Comparison of ENCODE assay signal across 1 cellular context in the genomic region with DNA sequence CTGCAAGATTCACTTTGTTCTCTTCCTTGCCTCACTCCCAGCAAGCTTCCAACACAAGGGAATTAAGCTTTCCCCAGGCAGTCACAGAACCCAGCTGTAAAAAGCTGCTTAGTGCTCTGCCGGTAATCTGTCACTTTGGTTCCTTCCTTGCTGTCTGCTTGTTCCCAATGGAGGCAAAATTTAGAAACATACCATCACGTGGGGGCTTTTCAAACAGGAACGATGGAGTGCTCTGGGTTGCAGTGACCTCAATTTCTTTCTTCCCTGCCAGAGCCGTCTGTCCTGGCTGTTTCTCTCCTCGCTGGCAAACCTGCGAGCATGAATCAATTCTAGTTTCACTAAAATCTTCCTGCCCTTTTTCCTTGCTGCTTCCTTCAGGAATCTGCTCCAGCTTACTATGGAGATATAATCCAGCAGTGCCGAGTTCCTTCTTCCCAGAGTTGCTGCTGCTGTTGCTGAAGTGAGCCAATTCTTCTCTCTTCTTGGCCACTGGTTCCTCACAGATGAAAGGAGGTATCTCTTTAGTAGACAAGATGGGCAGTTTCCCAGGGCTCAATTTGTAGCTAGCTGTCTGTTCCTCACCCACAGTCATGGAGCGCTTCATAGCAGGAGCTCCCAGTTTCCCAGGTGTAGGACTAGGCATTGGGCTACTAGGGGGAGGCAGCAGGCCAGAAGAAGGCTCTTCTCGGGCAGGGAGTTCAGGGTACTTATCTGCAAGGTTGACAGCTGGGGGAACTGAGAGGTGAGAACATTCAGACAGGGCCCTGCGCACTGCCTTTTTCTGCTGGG.
TF ChIP-seq lines count a peak whose summit lies in the region.

No MANE protein-coding gene starts in this region.

TF ChIP-seq in K562, 482 proteins besides CTCF, POLR2A, EP300 and RAD21 (continued from another document):
- TF ChIP-seq, protein P1, sequence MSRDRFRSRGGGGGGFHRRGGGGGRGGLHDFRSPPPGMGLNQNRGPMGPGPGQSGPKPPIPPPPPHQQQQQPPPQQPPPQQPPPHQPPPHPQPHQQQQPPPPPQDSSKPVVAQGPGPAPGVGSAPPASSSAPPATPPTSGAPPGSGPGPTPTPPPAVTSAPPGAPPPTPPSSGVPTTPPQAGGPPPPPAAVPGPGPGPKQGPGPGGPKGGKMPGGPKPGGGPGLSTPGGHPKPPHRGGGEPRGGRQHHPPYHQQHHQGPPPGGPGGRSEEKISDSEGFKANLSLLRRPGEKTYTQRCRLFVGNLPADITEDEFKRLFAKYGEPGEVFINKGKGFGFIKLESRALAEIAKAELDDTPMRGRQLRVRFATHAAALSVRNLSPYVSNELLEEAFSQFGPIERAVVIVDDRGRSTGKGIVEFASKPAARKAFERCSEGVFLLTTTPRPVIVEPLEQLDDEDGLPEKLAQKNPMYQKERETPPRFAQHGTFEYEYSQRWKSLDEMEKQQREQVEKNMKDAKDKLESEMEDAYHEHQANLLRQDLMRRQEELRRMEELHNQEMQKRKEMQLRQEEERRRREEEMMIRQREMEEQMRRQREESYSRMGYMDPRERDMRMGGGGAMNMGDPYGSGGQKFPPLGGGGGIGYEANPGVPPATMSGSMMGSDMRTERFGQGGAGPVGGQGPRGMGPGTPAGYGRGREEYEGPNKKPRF (IDR thresholded peaks at IDR 0.05; ENCODE audit: low read depth, low read length) = no peak
- TF ChIP-seq E4F1 (CRISPR knock-in tag; IDR thresholded peaks at IDR 0.05; ENCODE audit: borderline replicate concordance) (no peak), FOS (IDR thresholded peaks at IDR 0.05; ENCODE audit: extremely low read depth, insufficient read length) (no peak), SIX5 (IDR thresholded peaks at IDR 0.05; ENCODE audit: borderline replicate concordance in 1 of 2, insufficient read depth in 1 of 2, low read depth in 1 of 2, low read length in 2 of 2) (no peak), KAT7 (CRISPR knock-in tag; IDR thresholded peaks at IDR 0.05; ENCODE audit: borderline replicate concordance) (no peak), MLX (CRISPR knock-in tag; conservative IDR thresholded peaks at IDR 0.05) (no peak), ZNF75A (CRISPR knock-in tag; IDR thresholded peaks at IDR 0.05) (no peak)
- TF ChIP-seq, protein P2, sequence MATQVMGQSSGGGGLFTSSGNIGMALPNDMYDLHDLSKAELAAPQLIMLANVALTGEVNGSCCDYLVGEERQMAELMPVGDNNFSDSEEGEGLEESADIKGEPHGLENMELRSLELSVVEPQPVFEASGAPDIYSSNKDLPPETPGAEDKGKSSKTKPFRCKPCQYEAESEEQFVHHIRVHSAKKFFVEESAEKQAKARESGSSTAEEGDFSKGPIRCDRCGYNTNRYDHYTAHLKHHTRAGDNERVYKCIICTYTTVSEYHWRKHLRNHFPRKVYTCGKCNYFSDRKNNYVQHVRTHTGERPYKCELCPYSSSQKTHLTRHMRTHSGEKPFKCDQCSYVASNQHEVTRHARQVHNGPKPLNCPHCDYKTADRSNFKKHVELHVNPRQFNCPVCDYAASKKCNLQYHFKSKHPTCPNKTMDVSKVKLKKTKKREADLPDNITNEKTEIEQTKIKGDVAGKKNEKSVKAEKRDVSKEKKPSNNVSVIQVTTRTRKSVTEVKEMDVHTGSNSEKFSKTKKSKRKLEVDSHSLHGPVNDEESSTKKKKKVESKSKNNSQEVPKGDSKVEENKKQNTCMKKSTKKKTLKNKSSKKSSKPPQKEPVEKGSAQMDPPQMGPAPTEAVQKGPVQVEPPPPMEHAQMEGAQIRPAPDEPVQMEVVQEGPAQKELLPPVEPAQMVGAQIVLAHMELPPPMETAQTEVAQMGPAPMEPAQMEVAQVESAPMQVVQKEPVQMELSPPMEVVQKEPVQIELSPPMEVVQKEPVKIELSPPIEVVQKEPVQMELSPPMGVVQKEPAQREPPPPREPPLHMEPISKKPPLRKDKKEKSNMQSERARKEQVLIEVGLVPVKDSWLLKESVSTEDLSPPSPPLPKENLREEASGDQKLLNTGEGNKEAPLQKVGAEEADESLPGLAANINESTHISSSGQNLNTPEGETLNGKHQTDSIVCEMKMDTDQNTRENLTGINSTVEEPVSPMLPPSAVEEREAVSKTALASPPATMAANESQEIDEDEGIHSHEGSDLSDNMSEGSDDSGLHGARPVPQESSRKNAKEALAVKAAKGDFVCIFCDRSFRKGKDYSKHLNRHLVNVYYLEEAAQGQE (CRISPR knock-in tag; IDR thresholded peaks at IDR 0.05; ENCODE audit: low read depth) = no peak
- TF ChIP-seq, protein P3, sequence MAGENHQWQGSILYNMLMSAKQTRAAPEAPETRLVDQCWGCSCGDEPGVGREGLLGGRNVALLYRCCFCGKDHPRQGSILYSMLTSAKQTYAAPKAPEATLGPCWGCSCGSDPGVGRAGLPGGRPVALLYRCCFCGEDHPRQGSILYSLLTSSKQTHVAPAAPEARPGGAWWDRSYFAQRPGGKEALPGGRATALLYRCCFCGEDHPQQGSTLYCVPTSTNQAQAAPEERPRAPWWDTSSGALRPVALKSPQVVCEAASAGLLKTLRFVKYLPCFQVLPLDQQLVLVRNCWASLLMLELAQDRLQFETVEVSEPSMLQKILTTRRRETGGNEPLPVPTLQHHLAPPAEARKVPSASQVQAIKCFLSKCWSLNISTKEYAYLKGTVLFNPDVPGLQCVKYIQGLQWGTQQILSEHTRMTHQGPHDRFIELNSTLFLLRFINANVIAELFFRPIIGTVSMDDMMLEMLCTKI (IDR thresholded peaks at IDR 0.05; ENCODE audit: partially characterized antibody) = no peak
- TF ChIP-seq, protein P4, sequence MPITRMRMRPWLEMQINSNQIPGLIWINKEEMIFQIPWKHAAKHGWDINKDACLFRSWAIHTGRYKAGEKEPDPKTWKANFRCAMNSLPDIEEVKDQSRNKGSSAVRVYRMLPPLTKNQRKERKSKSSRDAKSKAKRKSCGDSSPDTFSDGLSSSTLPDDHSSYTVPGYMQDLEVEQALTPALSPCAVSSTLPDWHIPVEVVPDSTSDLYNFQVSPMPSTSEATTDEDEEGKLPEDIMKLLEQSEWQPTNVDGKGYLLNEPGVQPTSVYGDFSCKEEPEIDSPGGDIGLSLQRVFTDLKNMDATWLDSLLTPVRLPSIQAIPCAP (CRISPR knock-in tag; IDR thresholded peaks at IDR 0.05; ENCODE audit: borderline replicate concordance) = no peak
